22 cellular contexts compared by ENCODE assay signal in the genomic region with DNA sequence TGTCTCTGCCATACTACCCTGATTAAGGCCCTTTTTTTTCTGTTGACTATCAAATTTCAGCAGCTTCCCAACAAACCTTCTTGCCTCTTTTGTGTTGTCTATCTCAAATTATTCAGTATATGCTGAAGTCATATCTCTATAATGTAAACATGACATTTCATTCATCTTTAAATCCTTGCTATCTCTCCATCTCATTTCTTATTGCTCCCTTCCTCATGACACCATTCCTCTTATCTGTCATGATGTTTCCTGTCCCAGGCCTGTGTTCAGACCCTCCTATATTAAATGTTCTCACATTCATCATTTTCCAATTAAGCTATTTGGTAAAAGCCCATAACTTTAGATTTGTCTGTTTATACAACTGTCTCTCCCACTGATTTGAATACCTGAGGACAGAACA.
"Had no signal": no experiment of that assay in that cellular context is flagged by ENCODE, and none has a peak within 500 bp of the region (broad histone marks: within the 10 kb centered on the region; RNA-seq: fewer than 3 reads in every experiment).

No MANE protein-coding gene starts in this region.

- H3K27me3 ChIP-seq: colonic mucosa, esophagus squamous epithelium, gastrocnemius medialis, heart right ventricle, left lung had no signal

- H3K27ac ChIP-seq: colonic mucosa, epithelial cell of prostate, esophagus squamous epithelium, gastrocnemius medialis, heart right ventricle, left lung, lower lobe of right lung had no signal

- H3K36me3 ChIP-seq: colonic mucosa, esophagus squamous epithelium, gastrocnemius medialis, heart right ventricle, left lung, lower lobe of right lung had no signal

- DNase-seq: colonic mucosa; cortex of kidney; effector CD8-positive, alpha-beta T cell; effector memory CD8-positive, alpha-beta T cell; endodermal cell; erythroblast; esophagus squamous epithelium; foreskin fibroblast; foreskin melanocyte; gastrocnemius medialis; glutamatergic neuron; head of caudate nucleus; heart right ventricle; hippocampal formation; left cardiac atrium; left lung; left ventricle myocardium superior; lower lobe of right lung; mesenchymal stem cell; mucosa of descending colon; naive B cell had no signal

- H3K9me3 ChIP-seq: colonic mucosa, esophagus squamous epithelium, gastrocnemius medialis, heart right ventricle, lower lobe of right lung, mucosa of descending colon had no signal

- H3K4me3 ChIP-seq: colonic mucosa, esophagus squamous epithelium, gastrocnemius medialis, heart right ventricle, left lung, lower lobe of right lung, mucosa of descending colon had no signal

- H3K4me1 ChIP-seq: colonic mucosa, esophagus squamous epithelium, gastrocnemius medialis, heart right ventricle, left lung, lower lobe of right lung had no signal
